ENCODE assay signal across 13 cellular contexts in genomic region chr11:72712168-72712721, GRCh38. TPM values are rescaled to one million over a fixed set of nuclear protein-coding genes. Genes with fewer than 3 reads are reported as not detected.
DNase-seq lines count a peak whose midpoint lies in the region; ATAC-seq and TF ChIP-seq lines count a peak whose summit lies in the region.
"Had no signal": no experiment of that assay in that cellular context is flagged by ENCODE, and none has a peak within 500 bp of the region (broad histone marks: within the 10 kb centered on the region; RNA-seq: fewer than 3 reads in every experiment).

No MANE protein-coding gene starts in this region.

- H3F3A ChIP-seq in neural progenitor cell (ENCODE audit: low read depth) = no peaks in the 10 kb centered on the region

- no peak overlapping the region for H3K9ac ChIP-seq in neural progenitor cell

- H3K4me1 ChIP-seq in neural progenitor cell = peaks cover 22% of the 10 kb centered on the region
- H3K4me1 ChIP-seq in vagina = peaks cover 21% of the 10 kb centered on the region

- no peaks in the 10 kb centered on the region for H3K27me3 Mint-ChIP-seq in activated naive CD8-positive, alpha-beta T cell
- no peaks in the 10 kb centered on the region for H3K27me3 Mint-ChIP-seq in activated naive CD8-positive, alpha-beta T cell treated with anti-CD3 and anti-CD28 coated beads for 36 hours
- peaks cover 8% of the 10 kb centered on the region for H3K27me3 Mint-ChIP-seq in neural progenitor cell (ENCODE audit: insufficient read depth, low read depth)

- no peaks in the 10 kb centered on the region for H3K9me3 ChIP-seq in neural progenitor cell (ENCODE audit: low read depth)
- H3K9me3 ChIP-seq in vagina = no peaks in the 10 kb centered on the region

- peak; percentile 44 for ATAC-seq in Right ventricle myocardium superior (ENCODE audit: poor library complexity)
- no peak for ATAC-seq in activated naive CD4-positive, alpha-beta T cell treated with anti-CD3 and anti-CD28 coated beads, Interleukin-2, amount 50 U/mL, for 72 hours
- ATAC-seq: activated CD8-positive, alpha-beta T cell treated with anti-CD3 and anti-CD28 coated beads, Interleukin-2, amount 10 ng/mL, durations not matched to agents 7 days and 5 days had no signal

- peak overlapping the region; percentile 8 for H3K27ac Mint-ChIP-seq in activated naive CD8-positive, alpha-beta T cell
- H3K27ac Mint-ChIP-seq in activated naive CD8-positive, alpha-beta T cell treated with anti-CD3 and anti-CD28 coated beads for 36 hours = no peak overlapping the region
- peak overlapping the region; percentile 42 for H3K27ac Mint-ChIP-seq in neural progenitor cell
- peak overlapping the region in 1 of 2 donors; percentile 1 for H3K27ac Mint-ChIP-seq in activated naive CD4-positive, alpha-beta T cell treated with anti-CD3 and anti-CD28 coated beads, Interleukin-2, amount 50 U/mL, for 72 hours
- H3K27ac Mint-ChIP-seq: activated CD8-positive, alpha-beta T cell treated with anti-CD3 and anti-CD28 coated beads, Interleukin-2, amount 10 ng/mL, durations not matched to agents 7 days and 5 days had no signal

- DNase-seq in activated naive CD8-positive, alpha-beta T cell treated with anti-CD3 and anti-CD28 coated beads for 36 hours = no peak
- DNase-seq in Right ventricle myocardium superior = peak; percentile 78
- DNase-seq in neural progenitor cell (ENCODE audit: low spot score) = peak; percentile 56
- no peak for DNase-seq in vagina (ENCODE audit: extremely low spot score in 2 of 2)
- DNase-seq in activated naive CD4-positive, alpha-beta T cell treated with anti-CD3 and anti-CD28 coated beads, Interleukin-2, amount 50 U/mL, for 72 hours (ENCODE audit: low spot score in 2 of 2) = no peak
- DNase-seq in NCI-H2081 (lab: John Stamatoyannopoulos, UW) = no peak
- DNase-seq in HPDE6-E6E7 (ENCODE audit: extremely low spot score) = no peak
- DNase-seq: ACHN; activated CD8-positive, alpha-beta T cell treated with anti-CD3 and anti-CD28 coated beads, Interleukin-2, amount 10 ng/mL, durations not matched to agents 7 days and 5 days; central memory CD4-positive, alpha-beta T cell; GDM1; NCI-H2171 had no signal

- H3K4me1 Mint-ChIP-seq in activated naive CD8-positive, alpha-beta T cell (ENCODE audit: low read depth) = peaks cover 16% of the 10 kb centered on the region
- H3K4me1 Mint-ChIP-seq in activated naive CD8-positive, alpha-beta T cell treated with anti-CD3 and anti-CD28 coated beads for 36 hours = peaks cover 9% of the 10 kb centered on the region
- H3K4me1 Mint-ChIP-seq in neural progenitor cell = peaks cover 60% of the 10 kb centered on the region

- intact Hi-C loops in Right ventricle myocardium superior (cut with DNase I) (no loop called here), vagina (cut with DNase I) (no loop called here)

- TF ChIP-seq POLR2A in vagina (IDR thresholded peaks at IDR 0.05) = no peak

- no peak overlapping the region for H2AFZ ChIP-seq in neural progenitor cell (replicated peaks)

- H3K27ac ChIP-seq in neural progenitor cell (peak overlapping the region; percentile 13), vagina (peak overlapping the region; percentile 34)

- no peak overlapping the region for H3K4me3 Mint-ChIP-seq in activated naive CD8-positive, alpha-beta T cell
- H3K4me3 Mint-ChIP-seq in activated naive CD8-positive, alpha-beta T cell treated with anti-CD3 and anti-CD28 coated beads for 36 hours = no peak overlapping the region
- H3K4me3 Mint-ChIP-seq in neural progenitor cell = peak overlapping the region; percentile 39
- H3K4me3 Mint-ChIP-seq: activated CD8-positive, alpha-beta T cell treated with anti-CD3 and anti-CD28 coated beads, Interleukin-2, amount 10 ng/mL, durations not matched to agents 7 days and 5 days had no signal

- H3K36me3 ChIP-seq in neural progenitor cell (no peaks in the 10 kb centered on the region), vagina (peaks cover 0 to 47% of the 10 kb centered on the region in 2 donors)

- H4K20me1 ChIP-seq in neural progenitor cell (ENCODE audit: low read depth) = peaks cover 11% of the 10 kb centered on the region

- H3K36me3 Mint-ChIP-seq in activated naive CD8-positive, alpha-beta T cell = no peaks in the 10 kb centered on the region
- H3K36me3 Mint-ChIP-seq in activated naive CD8-positive, alpha-beta T cell treated with anti-CD3 and anti-CD28 coated beads for 36 hours = peaks cover 15% of the 10 kb centered on the region
- H3K36me3 Mint-ChIP-seq in neural progenitor cell = no peaks in the 10 kb centered on the region
- H3K36me3 Mint-ChIP-seq in activated naive CD4-positive, alpha-beta T cell treated with anti-CD3 and anti-CD28 coated beads, Interleukin-2, amount 50 U/mL, for 72 hours = no peaks in the 10 kb centered on the region

- H3K9me3 Mint-ChIP-seq in activated naive CD8-positive, alpha-beta T cell (ENCODE audit: low read depth) = no peaks in the 10 kb centered on the region
- no peaks in the 10 kb centered on the region for H3K9me3 Mint-ChIP-seq in activated naive CD8-positive, alpha-beta T cell treated with anti-CD3 and anti-CD28 coated beads for 36 hours
- H3K9me3 Mint-ChIP-seq in neural progenitor cell = no peaks in the 10 kb centered on the region
- H3K9me3 Mint-ChIP-seq in activated naive CD4-positive, alpha-beta T cell treated with anti-CD3 and anti-CD28 coated beads, Interleukin-2, amount 50 U/mL, for 72 hours = no peaks in the 10 kb centered on the region

- H3K4me3 ChIP-seq in neural progenitor cell = no peak overlapping the region
- no peak overlapping the region for H3K4me3 ChIP-seq in vagina

- no peaks in the 10 kb centered on the region for H3K79me2 ChIP-seq in neural progenitor cell (ENCODE audit: low read depth)

- TF ChIP-seq CTCF in neural progenitor cell (IDR thresholded peaks at IDR 0.05) (no peak), vagina (IDR thresholded peaks at IDR 0.05) (no peak)

- H3K27me3 ChIP-seq in neural progenitor cell (no peaks in the 10 kb centered on the region), vagina (no peaks in the 10 kb centered on the region)

- H3K4me2 ChIP-seq in neural progenitor cell = peak overlapping the region; percentile 32

RNA-seq across cellular contexts. Expression of gene PDE2A, which starts 38.0 kb away (rescaled TPM):
- total RNA-seq in activated naive CD8-positive, alpha-beta T cell treated with anti-CD3 and anti-CD28 coated beads for 36 hours = under 1 TPM; 0.37 to 0.42 TPM
- total RNA-seq in Right ventricle myocardium superior = 38.5 TPM
- total RNA-seq in neural progenitor cell (ENCODE audit: low replicate concordance) = 0.11 and 2.3 TPM in 2 replicates
- 57.0 TPM for total RNA-seq in vagina
- total RNA-seq in activated naive CD4-positive, alpha-beta T cell treated with anti-CD3 and anti-CD28 coated beads, Interleukin-2, amount 50 U/mL, for 72 hours = under 1 TPM; 0.68 to 0.97 TPM

RNA-seq across cellular contexts. Expression of gene ARAP1, which starts 40.0 kb away (rescaled TPM):
- total RNA-seq in activated naive CD8-positive, alpha-beta T cell treated with anti-CD3 and anti-CD28 coated beads for 36 hours = 10 to 100 TPM; 49.3 to 52.3 TPM
- total RNA-seq in Right ventricle myocardium superior = 58.0 TPM
- total RNA-seq in neural progenitor cell (ENCODE audit: low replicate concordance) = 17.6 and 46.1 TPM in 2 replicates
- 59.2 TPM for total RNA-seq in vagina
- 100 to 1,000 TPM; 102 to 121 TPM for total RNA-seq in activated naive CD4-positive, alpha-beta T cell treated with anti-CD3 and anti-CD28 coated beads, Interleukin-2, amount 50 U/mL, for 72 hours

Comparison
In these comparisons a context has a peak if more than half of its experiments do, and no peak if none do; other contexts are left out.
1. DNase-seq: peak in Right ventricle myocardium superior (single experiment) and neural progenitor cell (single experiment); none in activated naive CD8-positive, alpha-beta T cell treated with anti-CD3 and anti-CD28 coated beads for 36 hours (single experiment), vagina (0 of 2), activated naive CD4-positive, alpha-beta T cell treated with anti-CD3 and anti-CD28 coated beads, Interleukin-2, amount 50 U/mL, for 72 hours (0 of 2), NCI-H2081 (0 of 2) and HPDE6-E6E7 (single experiment).
2. RNA of gene PDE2A, which starts 38.0 kb away (total RNA-seq): 57.0 TPM in vagina (single experiment) and 38.5 TPM in Right ventricle myocardium superior (single experiment); 0.68 to 0.97 TPM in activated naive CD4-positive, alpha-beta T cell treated with anti-CD3 and anti-CD28 coated beads, Interleukin-2, amount 50 U/mL, for 72 hours, 0.37 to 0.42 TPM in activated naive CD8-positive, alpha-beta T cell treated with anti-CD3 and anti-CD28 coated beads for 36 hours and 0.11 to 2.3 TPM in neural progenitor cell; every median in the first group is over 10 times any median in the second.